8 cellular contexts compared by ENCODE assay signal in genomic region chr14:23056257-23056955, GRCh38. TPM values are rescaled to one million over a fixed set of nuclear protein-coding genes. Genes with fewer than 3 reads are reported as not detected.
DNase-seq lines count a peak whose midpoint lies in the region; ATAC-seq, FAIRE-seq and TF ChIP-seq lines count a peak whose summit lies in the region.

No MANE protein-coding gene starts in this region.

- H3K4me3 Mint-ChIP-seq in Calu3 (ENCODE audit: low read depth, unreplicated experiment) = peak overlapping the region; percentile 69
- peak overlapping the region; percentile 87 for H3K4me3 Mint-ChIP-seq in activated naive CD4-positive, alpha-beta T cell treated with anti-CD3 and anti-CD28 coated beads, Interleukin-2, amount 50 U/mL, for 24 hours

- in situ Hi-C loops in gastrocnemius medialis (cut with MboI; ENCODE audit: low sequenced_read_pairs in 4 of 4) = no loop called here

- no peaks in the 10 kb centered on the region for H3K9me3 ChIP-seq in OCI-LY1 (ENCODE audit: low read length)
- H3K9me3 ChIP-seq in right cardiac atrium (ENCODE audit: control insufficient read depth, low read length) = no peaks in the 10 kb centered on the region
- H3K9me3 ChIP-seq in gastrocnemius medialis = no peaks in the 10 kb centered on the region

- no TSS peak for BruUV-seq in Calu3 (replicated peaks; lab: Mats Ljungman, UMichigan)

- peak overlapping the region; percentile 81; the same call in 1 of the 2 replicates for H3K4me2 ChIP-seq in OCI-LY1 (ENCODE audit: low read length)

- H3K27me3 Mint-ChIP-seq in Calu3 (ENCODE audit: unreplicated experiment) = no peaks in the 10 kb centered on the region
- H3K27me3 Mint-ChIP-seq in activated naive CD4-positive, alpha-beta T cell treated with anti-CD3 and anti-CD28 coated beads, Interleukin-2, amount 50 U/mL, for 24 hours = no peaks in the 10 kb centered on the region

- peak; percentile 83 for DNase-seq in Calu3
- peak; percentile 83 for DNase-seq in H54 (ENCODE audit: insufficient read length, low spot score)
- DNase-seq in right cardiac atrium = peak; percentile 61 to 82 (median 77)
- peak; percentile 29 to 52 for DNase-seq in gastrocnemius medialis
- no peak for DNase-seq in NCI-H1930 (lab: John Stamatoyannopoulos, UW)
- no peak for DNase-seq in OCI-M2 (lab: John Stamatoyannopoulos, UW; ENCODE audit: unreplicated experiment)

- TF ChIP-seq POLR2A in H54 (IDR thresholded peaks at IDR 0.05; ENCODE audit: low read depth, low read length) (no peak), gastrocnemius medialis (IDR thresholded peaks at IDR 0.05) (no peak)

- ATAC-seq in right cardiac atrium (peak; percentile 38 to 58), gastrocnemius medialis (peak; percentile 50 to 63)

- H3K4me3 ChIP-seq in OCI-LY1 (ENCODE audit: low read depth, low read length, poor library complexity, severe bottlenecking) (peak overlapping the region; percentile 63), right cardiac atrium (ENCODE audit: low read length) (no peak overlapping the region), gastrocnemius medialis (peak overlapping the region in 3 of 4 donors; percentile 66 to 98 (median 76))

- no peaks in the 10 kb centered on the region for H3K9me2 ChIP-seq in OCI-LY1 (ENCODE audit: low read depth, low read length)

- H4K20me1 ChIP-seq in OCI-LY1 (ENCODE audit: insufficient read depth, low read length) = no peaks in the 10 kb centered on the region

- H3K27me3 ChIP-seq in OCI-LY1 (ENCODE audit: insufficient read depth, low read length) (no peaks in the 10 kb centered on the region), right cardiac atrium (ENCODE audit: control insufficient read depth, insufficient read depth) (no peaks in the 10 kb centered on the region), gastrocnemius medialis (no peaks in the 10 kb centered on the region)

- H3K36me3 ChIP-seq in OCI-LY1 (ENCODE audit: insufficient read depth, low read length) = peaks cover 29% of the 10 kb centered on the region
- H3K36me3 ChIP-seq in gastrocnemius medialis = peaks cover 0 to 29% of the 10 kb centered on the region in 2 donors

- H3K36me3 Mint-ChIP-seq in Calu3 (ENCODE audit: insufficient read depth, unreplicated experiment) = peaks cover 38% of the 10 kb centered on the region
- peaks cover 6% of the 10 kb centered on the region for H3K36me3 Mint-ChIP-seq in activated naive CD4-positive, alpha-beta T cell treated with anti-CD3 and anti-CD28 coated beads, Interleukin-2, amount 50 U/mL, for 24 hours

- TF ChIP-seq CTCF in Calu3 (IDR thresholded peaks at IDR 0.05; ENCODE audit: unreplicated experiment) (peak; percentile 69), OCI-LY1 (IDR thresholded peaks at IDR 0.05; ENCODE audit: low read length) (peak; percentile 83), gastrocnemius medialis (IDR thresholded peaks at IDR 0.05 in 4 of 5, conservative IDR thresholded peaks at IDR 0.05 in 1 of 5) (peak; percentile 31 to 76 (median 49))

- CTCF ChIA-PET in Calu3 (lab: Charles Lee) = interaction anchor here (0.5 to 3.3 kb wide), 5 partner anchors 12 to 343 kb away, joined by 3 to 10 read pairs (median 5); no protein-coding TSS in a partner anchor

- no peak overlapping the region for H2AFZ ChIP-seq in OCI-LY1 (ENCODE audit: low read length)

- no peaks in the 10 kb centered on the region for H3K9me3 Mint-ChIP-seq in Calu3 (ENCODE audit: low read depth, unreplicated experiment)
- no peaks in the 10 kb centered on the region for H3K9me3 Mint-ChIP-seq in activated naive CD4-positive, alpha-beta T cell treated with anti-CD3 and anti-CD28 coated beads, Interleukin-2, amount 50 U/mL, for 24 hours

- WGBS in right cardiac atrium = 13% methylated on average over 14 of the region's 14 CpGs

- peaks cover 18% of the 10 kb centered on the region for H3K4me1 ChIP-seq in OCI-LY1 (ENCODE audit: insufficient read depth, low read length, severe bottlenecking)
- no peaks in the 10 kb centered on the region for H3K4me1 ChIP-seq in right cardiac atrium (ENCODE audit: control insufficient read depth, insufficient read depth, low read length)
- H3K4me1 ChIP-seq in gastrocnemius medialis = peaks cover 3 to 8% of the 10 kb centered on the region in 2 donors

- H3F3A ChIP-seq in OCI-LY1 (ENCODE audit: insufficient read depth, low read length) = no peaks in the 10 kb centered on the region

- H3K9ac ChIP-seq in OCI-LY1 (ENCODE audit: low read length) = peak overlapping the region; percentile 29; the same call in 1 of the 2 replicates

- FAIRE-seq in H54 (lab: Jason Lieb, UNC) = no peak

- intact Hi-C loops in Calu3 (cut with micrococcal nuclease; ENCODE audit: unreplicated experiment) = loop anchor here (2.0 kb wide), 1 partner anchor 70 kb away; no protein-coding TSS in a partner anchor
- intact Hi-C loops in right cardiac atrium (cut with DNase I) = loop anchor here in 2 of 4 donors (2.0 kb wide), 1 partner anchor 70 kb away; no protein-coding TSS in a partner anchor
- intact Hi-C loops in gastrocnemius medialis (cut with DNase I; ENCODE audit: low total_unique reads) = loop anchor here (1.0 to 5.0 kb wide), 2 partner anchors 21 to 124 kb away; no protein-coding TSS in a partner anchor

- no peaks in the 10 kb centered on the region for H3K79me2 ChIP-seq in OCI-LY1 (ENCODE audit: insufficient read depth, low read length)

- H3K4me1 Mint-ChIP-seq in Calu3 (ENCODE audit: low read depth, unreplicated experiment) = peaks cover 23% of the 10 kb centered on the region
- H3K4me1 Mint-ChIP-seq in activated naive CD4-positive, alpha-beta T cell treated with anti-CD3 and anti-CD28 coated beads, Interleukin-2, amount 50 U/mL, for 24 hours = peaks cover 18% of the 10 kb centered on the region

- H3K27ac Mint-ChIP-seq in Calu3 (ENCODE audit: unreplicated experiment) = peak overlapping the region; percentile 81
- H3K27ac Mint-ChIP-seq in activated naive CD4-positive, alpha-beta T cell treated with anti-CD3 and anti-CD28 coated beads, Interleukin-2, amount 50 U/mL, for 24 hours = peak overlapping the region; percentile 71

- no peak overlapping the region for H3K27ac ChIP-seq in OCI-LY1 (ENCODE audit: low read depth, low read length, poor library complexity, severe bottlenecking)
- H3K27ac ChIP-seq in right cardiac atrium (ENCODE audit: low read length) = no peak overlapping the region
- H3K27ac ChIP-seq in gastrocnemius medialis = no peak overlapping the region

RNA-seq across cellular contexts. Expression of gene CDH24, which starts 0.9 kb away (rescaled TPM):
- total RNA-seq in Calu3 (2022) = 5.0 and 5.7 TPM in 2 replicates
- total RNA-seq in right cardiac atrium = 1 to 10 TPM in 3 of 4 donors, under 1 TPM in 1; 0.95 to 2.3 (median 2.2) TPM
- 2.5 TPM for polyA plus RNA-seq in right cardiac atrium
- total RNA-seq in gastrocnemius medialis = 1 to 10 TPM in 1 of 4 donors, under 1 TPM in 3; 0.36 to 1.7 (median 0.58) TPM

RNA-seq across cellular contexts. Expression of gene PSMB11, which starts 14.4 kb away (rescaled TPM):
- total RNA-seq in Calu3 (2022) (not detected in 2 replicates), right cardiac atrium (not detected), gastrocnemius medialis (not detected)
- not detected for polyA plus RNA-seq in right cardiac atrium

RNA-seq across cellular contexts. Expression of gene PSMB5, which starts 21.7 kb away (rescaled TPM):
- total RNA-seq in Calu3 (2022) (121 and 138 TPM in 2 replicates), right cardiac atrium (100 to 1,000 TPM; 108 to 126 (median 112) TPM), gastrocnemius medialis (100 to 1,000 TPM; 304 to 543 (median 486) TPM)
- 140 TPM for polyA plus RNA-seq in right cardiac atrium

RNA-seq across cellular contexts. Expression of gene ACIN1, which starts 38.5 kb away (rescaled TPM):
- total RNA-seq in Calu3 (2022) (181 and 191 TPM in 2 replicates), right cardiac atrium (10 to 100 TPM; 78.9 to 87.8 (median 84.8) TPM), gastrocnemius medialis (10 to 100 TPM; 61.9 to 74.8 (median 70.6) TPM)
- 67.1 TPM for polyA plus RNA-seq in right cardiac atrium

RNA-seq across cellular contexts. Expression of gene C14orf119, which starts 38.9 kb away (rescaled TPM):
- total RNA-seq in Calu3 (2022) (47.0 and 47.3 TPM in 2 replicates), right cardiac atrium (10 to 100 TPM; 30.2 to 43.9 (median 41.2) TPM), gastrocnemius medialis (10 to 100 TPM in 3 of 4 donors, 1 to 10 TPM in 1; 9.5 to 28.8 (median 13.8) TPM)
- 27.3 TPM for polyA plus RNA-seq in right cardiac atrium

Comparison
In these comparisons a context has a peak if more than half of its experiments do, and no peak if none do; other contexts are left out.
1. DNase-seq: peak in Calu3 (single experiment), H54 (single experiment), right cardiac atrium (3 of 3) and gastrocnemius medialis (2 of 2); none in NCI-H1930 (0 of 2) and OCI-M2 (single experiment).
2. Peak in every context shown above with its lines, with median percentiles within 50 percentile points of each other: CTCF ChIP-seq.